22 cellular contexts compared by ENCODE assay signal in genomic region chr5:135012033-135012588, GRCh38. TPM values are rescaled to one million over a fixed set of nuclear protein-coding genes. Genes with fewer than 3 reads are reported as not detected.
"Had no signal": no experiment of that assay in that cellular context is flagged by ENCODE, and none has a peak within 500 bp of the region (broad histone marks: within the 10 kb centered on the region; RNA-seq: fewer than 3 reads in every experiment).

No MANE protein-coding gene starts in this region.

- ATAC-seq: activated CD8-positive, alpha-beta T cell treated with anti-CD3 and anti-CD28 coated beads, Interleukin-2, amount 10 ng/mL, durations not matched to agents 7 days and 5 days; gastroesophageal sphincter; left lung; naive thymus-derived CD8-positive, alpha-beta T cell; sciatic nerve; stimulated activated naive B cell treated with anti-CD40 and anti-IgM and Interleukin-4, amounts not matched to agents 10 μg/mL and 1 μg/mL and 100 μg/mL, for 72 hours; T-cell had no signal

- H3K9me3 ChIP-seq: gastroesophageal sphincter, left lung, suprapubic skin, tibial artery had no signal

- DNase-seq: activated B cell treated with CpG ODN at 0.5 μM for 24 hours; activated CD8-positive, alpha-beta T cell treated with anti-CD3 and anti-CD28 coated beads, Interleukin-2, amount 10 ng/mL, durations not matched to agents 7 days and 5 days; activated effector memory CD4-positive, alpha-beta T cell treated with Interleukin-2 at 50 U/mL for 16 hours; activated naive CD4-positive, alpha-beta T cell treated with Interleukin-2 at 50 U/mL for 16 hours; effector memory CD4-positive, alpha-beta T cell; erythroblast; immature natural killer cell; kidney glomerular epithelial cell; occipital lobe; small intestine; stimulated activated CD4-positive, alpha-beta T cell treated with anti-CD3 and anti-CD28 coated beads, Interleukin-1b, Interleukin-23, amount 100 ng/mL, for 48 hours; stimulated activated naive B cell treated with anti-CD40 and anti-IgM and Interleukin-4, amounts not matched to agents 10 μg/mL and 1 μg/mL and 100 μg/mL, for 72 hours; T-cell; tibial artery had no signal

- H3K4me3 ChIP-seq: gastroesophageal sphincter, left lung, SK-N-MC, suprapubic skin, tibial artery had no signal

- H3K27ac ChIP-seq: left lung, SK-N-MC, suprapubic skin had no signal

- H3K4me1 ChIP-seq: left lung had no signal

- H3K36me3 ChIP-seq: gastroesophageal sphincter, left lung, suprapubic skin, tibial artery had no signal

- H3K27me3 ChIP-seq: gastroesophageal sphincter, left lung, suprapubic skin, tibial artery had no signal

RNA-seq across cellular contexts. Expression of gene PITX1, which starts 21.9 kb away (rescaled TPM):
- total RNA-seq: activated B cell treated with CpG ODN at 0.5 μM for 24 hours; activated CD8-positive, alpha-beta T cell treated with anti-CD3 and anti-CD28 coated beads, Interleukin-2, amount 10 ng/mL, durations not matched to agents 7 days and 5 days; dermis microvascular lymphatic vessel endothelial cell; naive thymus-derived CD8-positive, alpha-beta T cell; neural crest cell; occipital lobe had no signal
- polyA plus RNA-seq: immature natural killer cell; naive thymus-derived CD8-positive, alpha-beta T cell had no signal
